Comparison of ENCODE assay signal across 2 cellular contexts in the genomic region with DNA sequence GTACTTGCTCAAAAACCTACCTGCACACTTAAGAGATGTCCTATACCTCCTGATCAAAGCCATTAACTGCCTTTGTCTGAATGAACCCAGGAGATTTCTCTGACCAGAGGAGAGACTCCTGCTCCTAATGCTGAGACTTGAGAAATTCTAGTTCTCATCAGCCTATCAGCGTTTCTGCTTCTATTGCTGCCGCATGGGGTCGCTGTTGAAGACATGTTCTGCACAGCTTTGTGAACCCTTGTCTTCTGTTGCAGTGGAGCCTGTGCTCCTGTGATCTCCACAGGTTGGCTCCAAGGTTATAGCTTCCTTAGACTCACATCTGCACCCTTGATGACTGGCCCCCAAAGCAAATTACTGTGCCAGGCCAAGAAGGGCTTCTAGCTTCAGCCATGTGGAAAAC.
TF ChIP-seq lines count a peak whose summit lies in the region.

No MANE protein-coding gene starts in this region.

TF ChIP-seq in A549, 52 proteins besides CTCF, POLR2A, EP300 and RAD21:
- TF ChIP-seq E2F6 (IDR thresholded peaks at IDR 0.05; ENCODE audit: borderline replicate concordance, low read depth), result no peak
- TF ChIP-seq SREBF2 (IDR thresholded peaks at IDR 0.05), result no peak
- no peak for TF ChIP-seq RNF2 (IDR thresholded peaks at IDR 0.05; ENCODE audit: borderline replicate concordance, low read depth)
- no peak for TF ChIP-seq RARB (CRISPR knock-in tag; IDR thresholded peaks at IDR 0.05)
- no peak for TF ChIP-seq FOXS1 (CRISPR knock-in tag; IDR thresholded peaks at IDR 0.05)
- TF ChIP-seq CHD4 (IDR thresholded peaks at IDR 0.05; ENCODE audit: borderline replicate concordance), result no peak
- no peak for TF ChIP-seq KDM1A (IDR thresholded peaks at IDR 0.05; ENCODE audit: low read depth)
- TF ChIP-seq MAZ (IDR thresholded peaks at IDR 0.05; ENCODE audit: borderline replicate concordance, low read depth, low read length), result no peak
- TF ChIP-seq CEBPB (IDR thresholded peaks at IDR 0.05), result no peak

TF ChIP-seq in HepG2, 621 proteins besides CTCF, POLR2A, EP300 and RAD21:
- TF ChIP-seq CCDC6 (CRISPR knock-in tag; IDR thresholded peaks at IDR 0.05) (no peak), PRDM10 (CRISPR knock-in tag; IDR thresholded peaks at IDR 0.05; ENCODE audit: low read depth) (no peak), MED13 (CRISPR knock-in tag; IDR thresholded peaks at IDR 0.05) (no peak), PHB2 (IDR thresholded peaks at IDR 0.05; ENCODE audit: partially characterized antibody) (no peak), MTF2 (CRISPR knock-in tag; IDR thresholded peaks at IDR 0.05; ENCODE audit: borderline replicate concordance) (no peak), FOXK2 (IDR thresholded peaks at IDR 0.05) (no peak), ARNTL (CRISPR knock-in tag; IDR thresholded peaks at IDR 0.05) (no peak)
- TF ChIP-seq, protein P1, sequence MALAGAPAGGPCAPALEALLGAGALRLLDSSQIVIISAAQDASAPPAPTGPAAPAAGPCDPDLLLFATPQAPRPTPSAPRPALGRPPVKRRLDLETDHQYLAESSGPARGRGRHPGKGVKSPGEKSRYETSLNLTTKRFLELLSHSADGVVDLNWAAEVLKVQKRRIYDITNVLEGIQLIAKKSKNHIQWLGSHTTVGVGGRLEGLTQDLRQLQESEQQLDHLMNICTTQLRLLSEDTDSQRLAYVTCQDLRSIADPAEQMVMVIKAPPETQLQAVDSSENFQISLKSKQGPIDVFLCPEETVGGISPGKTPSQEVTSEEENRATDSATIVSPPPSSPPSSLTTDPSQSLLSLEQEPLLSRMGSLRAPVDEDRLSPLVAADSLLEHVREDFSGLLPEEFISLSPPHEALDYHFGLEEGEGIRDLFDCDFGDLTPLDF (CRISPR knock-in tag; IDR thresholded peaks at IDR 0.05), result no peak
- TF ChIP-seq, protein P2, sequence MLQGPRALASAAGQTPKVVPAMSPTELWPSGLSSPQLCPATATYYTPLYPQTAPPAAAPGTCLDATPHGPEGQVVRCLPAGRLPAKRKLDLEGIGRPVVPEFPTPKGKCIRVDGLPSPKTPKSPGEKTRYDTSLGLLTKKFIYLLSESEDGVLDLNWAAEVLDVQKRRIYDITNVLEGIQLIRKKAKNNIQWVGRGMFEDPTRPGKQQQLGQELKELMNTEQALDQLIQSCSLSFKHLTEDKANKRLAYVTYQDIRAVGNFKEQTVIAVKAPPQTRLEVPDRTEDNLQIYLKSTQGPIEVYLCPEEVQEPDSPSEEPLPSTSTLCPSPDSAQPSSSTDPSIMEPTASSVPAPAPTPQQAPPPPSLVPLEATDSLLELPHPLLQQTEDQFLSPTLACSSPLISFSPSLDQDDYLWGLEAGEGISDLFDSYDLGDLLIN (CRISPR knock-in tag; IDR thresholded peaks at IDR 0.05; ENCODE audit: borderline replicate concordance), result no peak
- TF ChIP-seq, protein P3, sequence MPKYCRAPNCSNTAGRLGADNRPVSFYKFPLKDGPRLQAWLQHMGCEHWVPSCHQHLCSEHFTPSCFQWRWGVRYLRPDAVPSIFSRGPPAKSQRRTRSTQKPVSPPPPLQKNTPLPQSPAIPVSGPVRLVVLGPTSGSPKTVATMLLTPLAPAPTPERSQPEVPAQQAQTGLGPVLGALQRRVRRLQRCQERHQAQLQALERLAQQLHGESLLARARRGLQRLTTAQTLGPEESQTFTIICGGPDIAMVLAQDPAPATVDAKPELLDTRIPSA (CRISPR knock-in tag; IDR thresholded peaks at IDR 0.05; ENCODE audit: borderline replicate concordance), result no peak
